Comparison of ENCODE assay signal across 28 cellular contexts in genomic region chr3:59472541-59472940, GRCh38.
"Had no signal": no experiment of that assay in that cellular context is flagged by ENCODE, and none has a peak within 500 bp of the region (broad histone marks: within the 10 kb centered on the region; RNA-seq: fewer than 3 reads in every experiment).

No MANE protein-coding gene starts in this region.

- H3K4me3 Mint-ChIP-seq: activated CD4-positive, alpha-beta T cell treated with anti-CD3 and anti-CD28 coated beads for 36 hours; activated CD8-positive, alpha-beta memory T cell treated with anti-CD3 and anti-CD28 coated beads, Interleukin-2, amount 10 ng/mL, durations not matched to agents 7 days and 5 days; activated CD8-positive, alpha-beta T cell treated with anti-CD3 and anti-CD28 coated beads, Interleukin-2, amount 10 ng/mL, durations not matched to agents 7 days and 5 days; activated naive CD8-positive, alpha-beta T cell; immature natural killer cell; naive thymus-derived CD8-positive, alpha-beta T cell; neural crest cell had no signal

- H3K27ac Mint-ChIP-seq: activated CD4-positive, alpha-beta T cell treated with anti-CD3 and anti-CD28 coated beads for 36 hours; activated CD8-positive, alpha-beta memory T cell treated with anti-CD3 and anti-CD28 coated beads, Interleukin-2, amount 10 ng/mL, durations not matched to agents 7 days and 5 days; activated CD8-positive, alpha-beta T cell treated with anti-CD3 and anti-CD28 coated beads, Interleukin-2, amount 10 ng/mL, durations not matched to agents 7 days and 5 days; activated naive CD8-positive, alpha-beta T cell; immature natural killer cell had no signal

- DNase-seq: activated CD4-positive, alpha-beta T cell treated with anti-CD3 and anti-CD28 coated beads for 36 hours; activated CD4-positive, CD25-positive, alpha-beta regulatory T cell; activated CD8-positive, alpha-beta memory T cell treated with anti-CD3 and anti-CD28 coated beads, Interleukin-2, amount 10 ng/mL, durations not matched to agents 7 days and 5 days; activated CD8-positive, alpha-beta T cell treated with anti-CD3 and anti-CD28 coated beads, Interleukin-2, amount 10 ng/mL, durations not matched to agents 7 days and 5 days; activated effector memory CD4-positive, alpha-beta T cell treated with Interleukin-2 at 50 U/mL for 16 hours; activated naive CD4-positive, alpha-beta T cell treated with Interleukin-2 at 50 U/mL for 16 hours; activated T-cell treated with anti-CD3 and anti-CD28 coated beads, Interleukin-2, amount 50 U/mL, for 48 hours; amniotic stem cell; cerebellar nuclear complex; colonic mucosa; effector CD8-positive, alpha-beta T cell; head of caudate nucleus; hippocampal formation; immature natural killer cell; kidney glomerular epithelial cell; lower lobe of right lung; mesenchymal stem cell; naive thymus-derived CD8-positive, alpha-beta T cell; occipital lobe; right cardiac atrium; stimulated activated CD4-positive, alpha-beta T cell treated with anti-CD3 and anti-CD28 coated beads, Interleukin-15, amount 100 ng/mL, for 24 hours; stimulated activated CD4-positive, alpha-beta T cell treated with anti-CD3 and anti-CD28 coated beads, Interleukin-2, amount 100 ng/mL, for 24 hours; stimulated activated naive CD4-positive, alpha-beta T cell treated with Interleukin-2 at 50 U/mL for 16 hours had no signal

- H3K4me1 ChIP-seq: colonic mucosa, lower lobe of right lung, tibial nerve had no signal

- H3K9me3 ChIP-seq: colonic mucosa, lower lobe of right lung, tibial nerve had no signal

- H3K9me3 Mint-ChIP-seq: immature natural killer cell had no signal

- H3K27me3 ChIP-seq: colonic mucosa, tibial nerve had no signal

- H3K36me3 ChIP-seq: colonic mucosa, lower lobe of right lung, tibial nerve had no signal

- H3K27ac ChIP-seq: colonic mucosa, epithelial cell of prostate, lower lobe of right lung, tibial nerve had no signal

- H3K27me3 Mint-ChIP-seq: activated CD8-positive, alpha-beta memory T cell treated with anti-CD3 and anti-CD28 coated beads, Interleukin-2, amount 10 ng/mL, durations not matched to agents 7 days and 5 days; activated naive CD8-positive, alpha-beta T cell; naive thymus-derived CD8-positive, alpha-beta T cell had no signal

- ATAC-seq: activated CD4-positive, alpha-beta T cell treated with anti-CD3 and anti-CD28 coated beads for 36 hours; activated CD8-positive, alpha-beta memory T cell treated with anti-CD3 and anti-CD28 coated beads, Interleukin-2, amount 10 ng/mL, durations not matched to agents 7 days and 5 days; activated CD8-positive, alpha-beta T cell treated with anti-CD3 and anti-CD28 coated beads, Interleukin-2, amount 10 ng/mL, durations not matched to agents 7 days and 5 days; left lobe of liver; lower lobe of right lung; naive thymus-derived CD8-positive, alpha-beta T cell; right cardiac atrium had no signal

- H3K4me3 ChIP-seq: colonic mucosa, lower lobe of right lung, tibial nerve had no signal
